ENCODE assay signal across 8 cellular contexts in genomic region chr5:74684900-74685851, GRCh38. TPM values are rescaled to one million over a fixed set of nuclear protein-coding genes. Genes with fewer than 3 reads are reported as not detected.
DNase-seq lines count a peak whose midpoint lies in the region; ATAC-seq, FAIRE-seq and TF ChIP-seq lines count a peak whose summit lies in the region.

HEXB (plus strand) TSS chr5:74685233; CDS start chr5:74685261, 28 bp downstream.

- no peaks in the 10 kb centered on the region for H4K20me1 ChIP-seq in keratinocyte (ENCODE audit: control insufficient read depth, extremely low read depth, insufficient read depth, low read length)

- TF ChIP-seq CTCF in keratinocyte (optimal IDR thresholded peaks at IDR 0.05 in 1 of 3, IDR thresholded peaks at IDR 0.05 in 1 of 3, conservative IDR thresholded peaks at IDR 0.05 in 1 of 3; ENCODE audit: extremely low read depth in 1 of 3, insufficient read depth in 2 of 3, low read length in 3 of 3), result no peak

- peaks cover 6 to 11% of the 10 kb centered on the region in 2 experiments for H3K36me3 ChIP-seq in keratinocyte (ENCODE audit: control insufficient read depth in 2 of 2, extremely low read depth in 1 of 2, insufficient read depth in 2 of 2, low read length in 2 of 2)

- peak within 1 kb of the TSS; percentile 91 for H2AFZ ChIP-seq in keratinocyte (ENCODE audit: control insufficient read depth, low read length)

- peak; percentile 41 for ATAC-seq in GM18508 (IDR thresholded peaks at IDR 0.05; ENCODE audit: insufficient read depth, unreplicated experiment)
- ATAC-seq in HG02973 (IDR thresholded peaks at IDR 0.05; ENCODE audit: unreplicated experiment), result peak; percentile 80

- DNase-seq in ACHN (peak; percentile 87), NCI-H2227 treated with DMSO at 0.1 percent for 48 hours (lab: John Stamatoyannopoulos, UW) (peak; percentile 46), cerebellar cortex (ENCODE audit: low spot score) (peak; percentile 83), keratinocyte (ENCODE audit: low read depth, low spot score) (peak; percentile 38)
- DNase-seq in activated CD4-positive, CD25-positive, alpha-beta regulatory T cell treated with anti-CD3 and anti-CD28 coated beads, Interleukin-2, amount 50 U/mL, for 72 hours, result peak; percentile 89
- DNase-seq in stimulated activated CD4-positive, alpha-beta T cell treated with anti-CD3 and anti-CD28 coated beads, Interleukin-12 subunit alpha, Interleukin-12 subunit beta, amount 100 ng/mL, for 48 hours (ENCODE audit: low read depth in 2 of 3, low spot score in 1 of 3), result peak; percentile 73 to 87 (median 73)

- peak within 1 kb of the TSS; percentile 80 for H3K27ac ChIP-seq in keratinocyte (ENCODE audit: control insufficient read depth, insufficient read depth, low read length)

- no peaks in the 10 kb centered on the region for H3K9me3 ChIP-seq in keratinocyte (ENCODE audit: control insufficient read depth, low read depth, low read length)

- FAIRE-seq in keratinocyte (lab: Jason Lieb, UNC), result peak; percentile 59

- peaks cover 5% of the 10 kb centered on the region for H3K9me1 ChIP-seq in keratinocyte (ENCODE audit: control insufficient read depth, extremely low read depth, insufficient read depth, low read length)

- H3K79me2 ChIP-seq in keratinocyte (ENCODE audit: control insufficient read depth, insufficient read depth, low read length), result peaks cover 31% of the 10 kb centered on the region

- in situ Hi-C loops in ACHN (cut with HindIII; ENCODE audit: low pct_ligation_motif_present, low pct_unique_long_range_greater_than_20kb, low sequenced_read_pairs), result no loop called here

- dilution Hi-C loops in keratinocyte (cut with MboI; ENCODE audit: extremely low pct_ligation_motif_present, low sequenced_read_pairs), result no loop called here

- peak within 1 kb of the TSS; percentile 80 to 95 (median 84) for H3K4me3 ChIP-seq in keratinocyte (ENCODE audit: control insufficient read depth in 2 of 3, extremely low read depth in 1 of 3, insufficient read depth in 2 of 3, low read depth in 1 of 3, low read length in 3 of 3)

- peak within 1 kb of the TSS; percentile 93 for H3K4me2 ChIP-seq in keratinocyte (ENCODE audit: control insufficient read depth, extremely low read depth, insufficient read depth, low read depth, low read length)

- H3K9ac ChIP-seq in keratinocyte (ENCODE audit: control insufficient read depth, extremely low read depth, insufficient read depth, low read length), result peak within 1 kb of the TSS; percentile 89

- peaks cover 22% of the 10 kb centered on the region for H3K4me1 ChIP-seq in keratinocyte (ENCODE audit: control insufficient read depth, extremely low read depth, insufficient read depth, low read length)

- H3K27me3 ChIP-seq in keratinocyte (ENCODE audit: control insufficient read depth, extremely low read depth, insufficient read depth, low read length), result no peaks in the 10 kb centered on the region

RNA-seq across cellular contexts. Expression of gene HEXB, which starts in this region (rescaled TPM):
- 103 to 192 TPM (median 134 TPM) in 3 replicates for polyA plus RNA-seq in keratinocyte
- 136 TPM for polyA plus RNA-seq in keratinocyte (2011; ENCODE audit: low read depth)
- 96.6 and 128 TPM in 2 replicates for polyA plus RNA-seq in keratinocyte (2011; cell fraction: cytosol; rRNA removed)
- 131 and 237 TPM in 2 replicates for polyA plus RNA-seq in keratinocyte (2011; cell fraction: nucleus; rRNA removed)
- 126 and 174 TPM in 2 replicates for polyA plus RNA-seq in keratinocyte (2012; ENCODE audit: low replicate concordance)
- polyA minus RNA-seq in keratinocyte, result 45.0 to 130 TPM (median 57.6 TPM) in 3 replicates
- 95.0 TPM for polyA minus RNA-seq in keratinocyte (2011; cell fraction: cytosol; rRNA and poly(A)+ RNA removed)
- 62.1 and 74.8 TPM in 2 replicates for polyA minus RNA-seq in keratinocyte (2011; cell fraction: nucleus; rRNA and poly(A)+ RNA removed)

Comparison
In these comparisons a context has a peak if more than half of its experiments do, and no peak if none do; other contexts are left out.
1. Peak in every context shown above with its lines: DNase-seq, ATAC-seq, H3K4me3 ChIP-seq and H3K27ac ChIP-seq.
2. DNase-seq: peak in every context shown above with its lines; median percentile 89 in activated CD4-positive, CD25-positive, alpha-beta regulatory T cell treated with anti-CD3 and anti-CD28 coated beads, Interleukin-2, amount 50 U/mL, for 72 hours; 87 in ACHN; 83 in cerebellar cortex; 73 in stimulated activated CD4-positive, alpha-beta T cell treated with anti-CD3 and anti-CD28 coated beads, Interleukin-12 subunit alpha, Interleukin-12 subunit beta, amount 100 ng/mL, for 48 hours; 46 in NCI-H2227 treated with DMSO at 0.1 percent for 48 hours; 38 in keratinocyte.